27 cellular contexts compared by ENCODE assay signal in genomic region chr1:230943048-230943593, GRCh38.
"Had no signal": no experiment of that assay in that cellular context is flagged by ENCODE, and none has a peak within 500 bp of the region (broad histone marks: within the 10 kb centered on the region; RNA-seq: fewer than 3 reads in every experiment).

No MANE protein-coding gene starts in this region.

- H3K27me3 ChIP-seq: left lung, pancreas, suprapubic skin, tibial artery, upper lobe of right lung had no signal

- H3K4me3 ChIP-seq: left lung, lower lobe of right lung, pancreas, prostate gland, skin epidermis, suprapubic skin, thoracic aorta, tibial artery, upper lobe of right lung had no signal

- DNase-seq: hippocampal formation; kidney; left colon; left lung; lower lobe of right lung; mammary epithelial cell; mesenchymal stem cell; naive thymus-derived CD8-positive, alpha-beta T cell; nucleus accumbens; pancreas; posterior cingulate gyrus; retina; right cardiac atrium; stimulated activated CD4-positive, alpha-beta T cell treated with anti-CD3 and anti-CD28 coated beads, Interleukin-12 subunit alpha, Interleukin-12 subunit beta, amount 100 ng/mL, for 4 hours; stimulated activated CD4-positive, alpha-beta T cell treated with anti-CD3 and anti-CD28 coated beads, Interleukin-15, amount 100 ng/mL, for 24 hours; stimulated activated CD4-positive, alpha-beta T cell treated with anti-CD3 and anti-CD28 coated beads, Interleukin-2, amount 100 ng/mL, for 24 hours; stimulated activated CD4-positive, alpha-beta T cell treated with anti-CD3 and anti-CD28 coated beads, Interleukin-4, amount 100 ng/mL, for 24 hours; stimulated activated naive CD4-positive, alpha-beta T cell; tibial artery; upper lobe of right lung had no signal

- H3K27ac ChIP-seq: left lung, lower lobe of right lung, pancreas, prostate gland, skin epidermis, suprapubic skin, upper lobe of right lung had no signal

- H3K4me1 ChIP-seq: left lung, lower lobe of right lung, prostate gland, suprapubic skin, upper lobe of right lung had no signal

- ATAC-seq: left colon; left lung; lower lobe of right lung; naive thymus-derived CD8-positive, alpha-beta T cell; pancreas; right cardiac atrium; sciatic nerve; stimulated activated effector memory CD8-positive, alpha-beta T cell treated with anti-CD3 and anti-CD28 coated beads, Interleukin-12 subunit alpha, Interleukin-12 subunit beta, amount 100 ng/mL, for 72 hours; upper lobe of right lung had no signal

- H3K9me3 ChIP-seq: lower lobe of right lung, pancreas, prostate gland, suprapubic skin, thoracic aorta, tibial artery, upper lobe of right lung had no signal

- H3K36me3 ChIP-seq: pancreas, prostate gland, thoracic aorta had no signal

- FAIRE-seq: kidney, pancreas, urothelium cell line had no signal
